ENCODE assay signal across 27 cellular contexts in genomic region chr5:80114856-80115255, GRCh38.
DNase-seq lines count a peak whose midpoint lies in the region; ATAC-seq and TF ChIP-seq lines count a peak whose summit lies in the region.
"Had no signal": no experiment of that assay in that cellular context is flagged by ENCODE, and none has a peak within 500 bp of the region (broad histone marks: within the 10 kb centered on the region; RNA-seq: fewer than 3 reads in every experiment).

No MANE protein-coding gene starts in this region.

- peaks cover 6% of the 10 kb centered on the region for H3K27me3 Mint-ChIP-seq in activated naive CD4-positive, alpha-beta T cell treated with anti-CD3 and anti-CD28 coated beads, Interleukin-2, amount 10 ng/mL, durations not matched to agents 7 days and 5 days
- no peaks in the 10 kb centered on the region for H3K27me3 Mint-ChIP-seq in activated naive CD4-positive, alpha-beta T cell treated with anti-CD3 and anti-CD28 coated beads for 36 hours (ENCODE audit: low read depth)
- H3K27me3 Mint-ChIP-seq: stimulated activated naive CD8-positive, alpha-beta T cell treated with anti-CD3 and anti-CD28 coated beads, Interleukin-15, amount 100 ng/mL, for 72 hours had no signal

- no peak for DNase-seq in activated naive CD4-positive, alpha-beta T cell treated with anti-CD3 and anti-CD28 coated beads, Interleukin-2, amount 10 ng/mL, durations not matched to agents 7 days and 5 days
- DNase-seq in activated naive CD4-positive, alpha-beta T cell treated with anti-CD3 and anti-CD28 coated beads for 36 hours, result no peak
- DNase-seq in fibroblast of the aortic adventitia (ENCODE audit: low read depth) (peak; percentile 17), upper lobe of right lung (no peak), globus pallidus (ENCODE audit: low spot score) (no peak)
- no peak for DNase-seq in activated effector memory CD4-positive, alpha-beta T cell treated with anti-CD3 and anti-CD28 coated beads, Interleukin-2, amount 50 U/mL, for 16 hours
- DNase-seq in stimulated activated naive CD4-positive, alpha-beta T cell (lab: John Stamatoyannopoulos, UW), result no peak
- DNase-seq: activated CD4-positive, alpha-beta T cell treated with anti-CD3 and anti-CD28 coated beads, Interleukin-2, amount 50 U/mL, for 1 hour; activated T-cell treated with anti-CD3 and anti-CD28 coated beads, Interleukin-2, amount 50 U/mL, for 48 hours; aorta; esophagus squamous epithelium; gastrocnemius medialis; left lung; mesendoderm; natural killer cell; NCI-H1417 treated with DMSO at 0.1 percent for 48 hours; NCI-H2171; NCI-H510A; SIG-M5; stimulated activated naive CD8-positive, alpha-beta T cell treated with anti-CD3 and anti-CD28 coated beads, Interleukin-15, amount 100 ng/mL, for 72 hours; T1000 had no signal

- no peak overlapping the region for H3K27ac ChIP-seq in upper lobe of right lung
- H3K27ac ChIP-seq: esophagus squamous epithelium, gastrocnemius medialis, hepatocyte, KMS-11, left lung had no signal

- no peak overlapping the region for H3K4me3 ChIP-seq in fibroblast of the aortic adventitia (ENCODE audit: low read depth, low read length)
- H3K4me3 ChIP-seq in upper lobe of right lung, result no peak overlapping the region
- H3K4me3 ChIP-seq: esophagus squamous epithelium, gastrocnemius medialis, hepatocyte, left lung had no signal

- H3K9me3 Mint-ChIP-seq in activated naive CD4-positive, alpha-beta T cell treated with anti-CD3 and anti-CD28 coated beads, Interleukin-2, amount 10 ng/mL, durations not matched to agents 7 days and 5 days, result peaks cover 30% of the 10 kb centered on the region
- peaks cover 10% of the 10 kb centered on the region for H3K9me3 Mint-ChIP-seq in activated naive CD4-positive, alpha-beta T cell treated with anti-CD3 and anti-CD28 coated beads for 36 hours

- no peaks in the 10 kb centered on the region for H3K36me3 ChIP-seq in upper lobe of right lung
- H3K36me3 ChIP-seq: gastrocnemius medialis, left lung had no signal

- no peak for TF ChIP-seq EP300 in Ishikawa (IDR thresholded peaks at IDR 0.05; ENCODE audit: borderline replicate concordance)

- no peak for TF ChIP-seq CTCF in fibroblast of the aortic adventitia (IDR thresholded peaks at IDR 0.05; ENCODE audit: insufficient read depth, low read length)
- TF ChIP-seq CTCF in upper lobe of right lung (IDR thresholded peaks at IDR 0.05), result no peak

- H3K27ac Mint-ChIP-seq in activated naive CD4-positive, alpha-beta T cell treated with anti-CD3 and anti-CD28 coated beads, Interleukin-2, amount 10 ng/mL, durations not matched to agents 7 days and 5 days, result peak overlapping the region; percentile 67
- no peak overlapping the region for H3K27ac Mint-ChIP-seq in activated naive CD4-positive, alpha-beta T cell treated with anti-CD3 and anti-CD28 coated beads for 36 hours
- H3K27ac Mint-ChIP-seq: natural killer cell, WTC11 had no signal

- no peak overlapping the region for H3K4me3 Mint-ChIP-seq in activated naive CD4-positive, alpha-beta T cell treated with anti-CD3 and anti-CD28 coated beads, Interleukin-2, amount 10 ng/mL, durations not matched to agents 7 days and 5 days
- no peak overlapping the region for H3K4me3 Mint-ChIP-seq in activated naive CD4-positive, alpha-beta T cell treated with anti-CD3 and anti-CD28 coated beads for 36 hours
- H3K4me3 Mint-ChIP-seq: natural killer cell; stimulated activated naive CD8-positive, alpha-beta T cell treated with anti-CD3 and anti-CD28 coated beads, Interleukin-15, amount 100 ng/mL, for 72 hours; WTC11 had no signal

- H3K4me1 Mint-ChIP-seq in activated naive CD4-positive, alpha-beta T cell treated with anti-CD3 and anti-CD28 coated beads, Interleukin-2, amount 10 ng/mL, durations not matched to agents 7 days and 5 days, result peaks cover 31% of the 10 kb centered on the region
- H3K4me1 Mint-ChIP-seq in activated naive CD4-positive, alpha-beta T cell treated with anti-CD3 and anti-CD28 coated beads for 36 hours (ENCODE audit: low read depth), result peaks cover 37% of the 10 kb centered on the region

- no peaks in the 10 kb centered on the region for H3K4me1 ChIP-seq in upper lobe of right lung
- H3K4me1 ChIP-seq: left lung had no signal

- TF ChIP-seq RAD21 in Ishikawa (IDR thresholded peaks at IDR 0.05; ENCODE audit: low read depth), result no peak

- no peaks in the 10 kb centered on the region for H3K9me3 ChIP-seq in upper lobe of right lung
- H3K9me3 ChIP-seq: esophagus squamous epithelium, gastrocnemius medialis, left lung had no signal

- CTCF ChIA-PET in activated naive CD4-positive, alpha-beta T cell treated with anti-CD3 and anti-CD28 coated beads, Interleukin-2, amount 10 ng/mL, durations not matched to agents 7 days and 5 days (lab: Charles Lee), result no interaction called here
- CTCF ChIA-PET in activated naive CD4-positive, alpha-beta T cell treated with anti-CD3 and anti-CD28 coated beads for 36 hours (lab: Charles Lee), result interaction anchor here (0.6 kb wide), 1 partner anchor 255 kb away, joined by 3 read pairs; no protein-coding TSS in a partner anchor

- ATAC-seq in upper lobe of right lung, result peak; percentile 54
- ATAC-seq: activated naive CD4-positive, alpha-beta T cell treated with anti-CD3 and anti-CD28 coated beads, Interleukin-2, amount 50 U/mL, for 72 hours; gastrocnemius medialis; HCT116; left lung; natural killer cell; stimulated activated naive CD8-positive, alpha-beta T cell treated with anti-CD3 and anti-CD28 coated beads, Interleukin-15, amount 100 ng/mL, for 72 hours; WTC11 had no signal

- H3K27me3 ChIP-seq in upper lobe of right lung, result no peaks in the 10 kb centered on the region
- H3K27me3 ChIP-seq: esophagus squamous epithelium, gastrocnemius medialis, hepatocyte, left lung had no signal

- intact Hi-C loops in activated naive CD4-positive, alpha-beta T cell treated with anti-CD3 and anti-CD28 coated beads for 36 hours (cut with micrococcal nuclease), result no loop called here
- intact Hi-C loops in upper lobe of right lung (cut with DNase I), result no loop called here

- H3K36me3 Mint-ChIP-seq in activated naive CD4-positive, alpha-beta T cell treated with anti-CD3 and anti-CD28 coated beads, Interleukin-2, amount 10 ng/mL, durations not matched to agents 7 days and 5 days, result peaks cover 75% of the 10 kb centered on the region
- H3K36me3 Mint-ChIP-seq in activated naive CD4-positive, alpha-beta T cell treated with anti-CD3 and anti-CD28 coated beads for 36 hours (ENCODE audit: low read depth), result peaks cover 20% of the 10 kb centered on the region
- H3K36me3 Mint-ChIP-seq: natural killer cell had no signal

TF ChIP-seq in Ishikawa, 13 proteins besides CTCF, POLR2A, EP300 and RAD21:
- TF ChIP-seq MAX (IDR thresholded peaks at IDR 0.05), result no peak
- no peak for TF ChIP-seq YY1 (IDR thresholded peaks at IDR 0.05; ENCODE audit: low read depth)
- TF ChIP-seq CEBPB (IDR thresholded peaks at IDR 0.05), result no peak
- no peak for TF ChIP-seq ZBTB7A (IDR thresholded peaks at IDR 0.05; ENCODE audit: low read depth)
- TF ChIP-seq FOXM1 (IDR thresholded peaks at IDR 0.05; ENCODE audit: borderline replicate concordance, low read depth), result no peak
- peak; percentile 26; the same call in 1 of the 2 replicates for TF ChIP-seq NFIC (IDR thresholded peaks at IDR 0.05)
- no peak for TF ChIP-seq TAF1 (IDR thresholded peaks at IDR 0.05; ENCODE audit: low read depth)
